1 cellular context compared by ENCODE assay signal in the genomic region with DNA sequence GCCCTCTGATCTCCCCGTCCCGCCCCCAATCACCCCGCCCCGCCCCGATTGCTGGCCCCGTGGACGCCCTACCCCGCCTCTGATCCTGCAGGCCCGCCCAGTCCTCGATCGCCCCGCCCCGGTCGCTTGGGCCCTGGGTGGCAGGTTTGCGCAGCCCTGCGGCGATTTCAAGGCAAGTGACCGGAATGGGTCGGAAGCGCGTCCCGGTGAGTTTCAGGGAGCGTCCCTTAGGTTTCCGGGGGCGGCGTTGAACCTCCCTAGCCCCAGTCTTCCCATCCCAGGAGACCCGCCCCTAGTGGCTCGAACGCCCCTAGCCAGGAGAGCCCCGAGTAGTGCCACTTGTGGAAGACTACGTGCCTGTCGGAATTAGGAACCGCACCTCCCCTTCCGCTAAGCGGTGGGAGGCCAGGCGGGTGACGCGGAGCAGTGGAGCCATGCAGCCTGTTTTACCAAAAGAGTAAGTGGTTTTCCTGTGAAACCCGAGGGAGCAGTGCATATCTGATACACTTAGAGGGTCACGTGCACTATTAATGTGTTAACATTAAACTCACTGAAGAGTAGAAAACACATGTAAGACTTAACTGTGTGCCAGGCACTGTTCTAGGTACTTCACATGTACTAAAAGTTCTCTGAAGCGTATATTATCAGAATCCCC.
TF ChIP-seq lines count a peak whose summit lies in the region.

No MANE protein-coding gene starts in this region.

TF ChIP-seq in K562, 482 proteins besides CTCF, POLR2A, EP300 and RAD21 (continued from another document and continues in another):
- TF ChIP-seq, protein P1, sequence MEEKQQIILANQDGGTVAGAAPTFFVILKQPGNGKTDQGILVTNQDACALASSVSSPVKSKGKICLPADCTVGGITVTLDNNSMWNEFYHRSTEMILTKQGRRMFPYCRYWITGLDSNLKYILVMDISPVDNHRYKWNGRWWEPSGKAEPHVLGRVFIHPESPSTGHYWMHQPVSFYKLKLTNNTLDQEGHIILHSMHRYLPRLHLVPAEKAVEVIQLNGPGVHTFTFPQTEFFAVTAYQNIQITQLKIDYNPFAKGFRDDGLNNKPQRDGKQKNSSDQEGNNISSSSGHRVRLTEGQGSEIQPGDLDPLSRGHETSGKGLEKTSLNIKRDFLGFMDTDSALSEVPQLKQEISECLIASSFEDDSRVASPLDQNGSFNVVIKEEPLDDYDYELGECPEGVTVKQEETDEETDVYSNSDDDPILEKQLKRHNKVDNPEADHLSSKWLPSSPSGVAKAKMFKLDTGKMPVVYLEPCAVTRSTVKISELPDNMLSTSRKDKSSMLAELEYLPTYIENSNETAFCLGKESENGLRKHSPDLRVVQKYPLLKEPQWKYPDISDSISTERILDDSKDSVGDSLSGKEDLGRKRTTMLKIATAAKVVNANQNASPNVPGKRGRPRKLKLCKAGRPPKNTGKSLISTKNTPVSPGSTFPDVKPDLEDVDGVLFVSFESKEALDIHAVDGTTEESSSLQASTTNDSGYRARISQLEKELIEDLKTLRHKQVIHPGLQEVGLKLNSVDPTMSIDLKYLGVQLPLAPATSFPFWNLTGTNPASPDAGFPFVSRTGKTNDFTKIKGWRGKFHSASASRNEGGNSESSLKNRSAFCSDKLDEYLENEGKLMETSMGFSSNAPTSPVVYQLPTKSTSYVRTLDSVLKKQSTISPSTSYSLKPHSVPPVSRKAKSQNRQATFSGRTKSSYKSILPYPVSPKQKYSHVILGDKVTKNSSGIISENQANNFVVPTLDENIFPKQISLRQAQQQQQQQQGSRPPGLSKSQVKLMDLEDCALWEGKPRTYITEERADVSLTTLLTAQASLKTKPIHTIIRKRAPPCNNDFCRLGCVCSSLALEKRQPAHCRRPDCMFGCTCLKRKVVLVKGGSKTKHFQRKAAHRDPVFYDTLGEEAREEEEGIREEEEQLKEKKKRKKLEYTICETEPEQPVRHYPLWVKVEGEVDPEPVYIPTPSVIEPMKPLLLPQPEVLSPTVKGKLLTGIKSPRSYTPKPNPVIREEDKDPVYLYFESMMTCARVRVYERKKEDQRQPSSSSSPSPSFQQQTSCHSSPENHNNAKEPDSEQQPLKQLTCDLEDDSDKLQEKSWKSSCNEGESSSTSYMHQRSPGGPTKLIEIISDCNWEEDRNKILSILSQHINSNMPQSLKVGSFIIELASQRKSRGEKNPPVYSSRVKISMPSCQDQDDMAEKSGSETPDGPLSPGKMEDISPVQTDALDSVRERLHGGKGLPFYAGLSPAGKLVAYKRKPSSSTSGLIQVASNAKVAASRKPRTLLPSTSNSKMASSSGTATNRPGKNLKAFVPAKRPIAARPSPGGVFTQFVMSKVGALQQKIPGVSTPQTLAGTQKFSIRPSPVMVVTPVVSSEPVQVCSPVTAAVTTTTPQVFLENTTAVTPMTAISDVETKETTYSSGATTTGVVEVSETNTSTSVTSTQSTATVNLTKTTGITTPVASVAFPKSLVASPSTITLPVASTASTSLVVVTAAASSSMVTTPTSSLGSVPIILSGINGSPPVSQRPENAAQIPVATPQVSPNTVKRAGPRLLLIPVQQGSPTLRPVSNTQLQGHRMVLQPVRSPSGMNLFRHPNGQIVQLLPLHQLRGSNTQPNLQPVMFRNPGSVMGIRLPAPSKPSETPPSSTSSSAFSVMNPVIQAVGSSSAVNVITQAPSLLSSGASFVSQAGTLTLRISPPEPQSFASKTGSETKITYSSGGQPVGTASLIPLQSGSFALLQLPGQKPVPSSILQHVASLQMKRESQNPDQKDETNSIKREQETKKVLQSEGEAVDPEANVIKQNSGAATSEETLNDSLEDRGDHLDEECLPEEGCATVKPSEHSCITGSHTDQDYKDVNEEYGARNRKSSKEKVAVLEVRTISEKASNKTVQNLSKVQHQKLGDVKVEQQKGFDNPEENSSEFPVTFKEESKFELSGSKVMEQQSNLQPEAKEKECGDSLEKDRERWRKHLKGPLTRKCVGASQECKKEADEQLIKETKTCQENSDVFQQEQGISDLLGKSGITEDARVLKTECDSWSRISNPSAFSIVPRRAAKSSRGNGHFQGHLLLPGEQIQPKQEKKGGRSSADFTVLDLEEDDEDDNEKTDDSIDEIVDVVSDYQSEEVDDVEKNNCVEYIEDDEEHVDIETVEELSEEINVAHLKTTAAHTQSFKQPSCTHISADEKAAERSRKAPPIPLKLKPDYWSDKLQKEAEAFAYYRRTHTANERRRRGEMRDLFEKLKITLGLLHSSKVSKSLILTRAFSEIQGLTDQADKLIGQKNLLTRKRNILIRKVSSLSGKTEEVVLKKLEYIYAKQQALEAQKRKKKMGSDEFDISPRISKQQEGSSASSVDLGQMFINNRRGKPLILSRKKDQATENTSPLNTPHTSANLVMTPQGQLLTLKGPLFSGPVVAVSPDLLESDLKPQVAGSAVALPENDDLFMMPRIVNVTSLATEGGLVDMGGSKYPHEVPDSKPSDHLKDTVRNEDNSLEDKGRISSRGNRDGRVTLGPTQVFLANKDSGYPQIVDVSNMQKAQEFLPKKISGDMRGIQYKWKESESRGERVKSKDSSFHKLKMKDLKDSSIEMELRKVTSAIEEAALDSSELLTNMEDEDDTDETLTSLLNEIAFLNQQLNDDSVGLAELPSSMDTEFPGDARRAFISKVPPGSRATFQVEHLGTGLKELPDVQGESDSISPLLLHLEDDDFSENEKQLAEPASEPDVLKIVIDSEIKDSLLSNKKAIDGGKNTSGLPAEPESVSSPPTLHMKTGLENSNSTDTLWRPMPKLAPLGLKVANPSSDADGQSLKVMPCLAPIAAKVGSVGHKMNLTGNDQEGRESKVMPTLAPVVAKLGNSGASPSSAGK (IDR thresholded peaks at IDR 0.05): peak; percentile 70
- TF ChIP-seq MTA2 (IDR thresholded peaks at IDR 0.05; ENCODE audit: low read depth) (0 out of 2 replicates have a peak, but pooled peaks have one; percentile 21), HNRNPH1 (optimal IDR thresholded peaks at IDR 0.05; ENCODE audit: low read depth, low read length) (no peak), ZNF253 (CRISPR knock-in tag; conservative IDR thresholded peaks at IDR 0.05) (no peak), CBX1 (IDR thresholded peaks at IDR 0.05; ENCODE audit: low read depth) (0 out of 2 replicates have a peak, but pooled peaks have one; percentile 22), TRIM28 (IDR thresholded peaks at IDR 0.05) (0 out of 2 replicates have a peak, but pooled peaks have one; percentile 29), SIX5 (IDR thresholded peaks at IDR 0.05; ENCODE audit: borderline replicate concordance in 1 of 2, insufficient read depth in 1 of 2, low read depth in 1 of 2, low read length in 2 of 2) (no peak), POLR2G (IDR thresholded peaks at IDR 0.05; ENCODE audit: low read depth, low read length) (peak; percentile 92), MBD2 (IDR thresholded peaks at IDR 0.05; ENCODE audit: borderline replicate concordance, low read depth) (peak; percentile 43; the same call in 1 of the 2 replicates), KDM1A (IDR thresholded peaks at IDR 0.05) (peak in 1 of 2 experiments; percentile 69; a peak in 1 of 4 replicates), ZEB2 (IDR thresholded peaks at IDR 0.05) (peak; percentile 45; the same call in 1 of the 2 replicates), NBN (IDR thresholded peaks at IDR 0.05; ENCODE audit: low read depth) (0 out of 2 replicates have a peak, but pooled peaks have one; percentile 55), RCOR1 (IDR thresholded peaks at IDR 0.05; ENCODE audit: borderline replicate concordance in 1 of 2, low read depth in 2 of 2, low read length in 2 of 2) (0 out of 4 replicates have a peak, but pooled peaks of 1 of the 2 experiments have one; percentile 34), ATF1 (CRISPR knock-in tag; IDR thresholded peaks at IDR 0.05) (no peak), ATF1 (tag; IDR thresholded peaks at IDR 0.05) (peak; percentile 73), EGR1 (conservative IDR thresholded peaks at IDR 0.05) (peak; percentile 54; the same call in 1 of the 2 replicates), ZFX (CRISPR knock-in tag; IDR thresholded peaks at IDR 0.05) (peak; percentile 88), RFX1 (IDR thresholded peaks at IDR 0.05) (no peak), HDAC1 (IDR thresholded peaks at IDR 0.05) (peak in 1 of 2 experiments; percentile 40; a peak in 1 of 4 replicates), HNRNPLL (IDR thresholded peaks at IDR 0.05; ENCODE audit: low read depth, low read length, poor library complexity, severe bottlenecking) (peak; percentile 96), NRF1 (conservative IDR thresholded peaks at IDR 0.05 in 1 of 2, IDR thresholded peaks at IDR 0.05 in 1 of 2) (peak; percentile 78 to 79), USF1 (CRISPR knock-in tag; IDR thresholded peaks at IDR 0.05) (peak; percentile 64), SMC3 (conservative IDR thresholded peaks at IDR 0.05; ENCODE audit: insufficient read depth, low read depth, low read length) (0 out of 2 replicates have a peak, but pooled peaks have one; percentile 5), HMGN3 (IDR thresholded peaks at IDR 0.05; ENCODE audit: borderline replicate concordance, extremely low read depth, insufficient read length, low read depth, low read length) (peak; percentile 4), KDM5B (IDR thresholded peaks at IDR 0.05; ENCODE audit: insufficient replicate concordance, low read depth, low read length) (peak; percentile 92), ZNF584 (CRISPR knock-in tag; IDR thresholded peaks at IDR 0.05; ENCODE audit: low read depth) (no peak), BCOR (IDR thresholded peaks at IDR 0.05) (peak; percentile 67; the same call in 1 of the 2 replicates), ZNF311 (CRISPR knock-in tag; IDR thresholded peaks at IDR 0.05) (no peak), ETV5 (CRISPR knock-in tag; IDR thresholded peaks at IDR 0.05; ENCODE audit: low read depth) (no peak), ZMIZ1 (IDR thresholded peaks at IDR 0.05; ENCODE audit: low read depth in 2 of 2, low read length in 2 of 2) (no peak), PTRF (tag; IDR thresholded peaks at IDR 0.05) (no peak), SMARCE1 (IDR thresholded peaks at IDR 0.05) (peak; percentile 16; the same call in 1 of the 2 replicates)
- TF ChIP-seq, protein P2, sequence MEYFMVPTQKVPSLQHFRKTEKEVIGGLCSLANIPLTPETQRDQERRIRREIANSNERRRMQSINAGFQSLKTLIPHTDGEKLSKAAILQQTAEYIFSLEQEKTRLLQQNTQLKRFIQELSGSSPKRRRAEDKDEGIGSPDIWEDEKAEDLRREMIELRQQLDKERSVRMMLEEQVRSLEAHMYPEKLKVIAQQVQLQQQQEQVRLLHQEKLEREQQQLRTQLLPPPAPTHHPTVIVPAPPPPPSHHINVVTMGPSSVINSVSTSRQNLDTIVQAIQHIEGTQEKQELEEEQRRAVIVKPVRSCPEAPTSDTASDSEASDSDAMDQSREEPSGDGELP (CRISPR knock-in tag; IDR thresholded peaks at IDR 0.05; ENCODE audit: borderline replicate concordance): peak; percentile 47; the same call in 1 of the 2 replicates
